Comparison of ENCODE assay signal across 36 cellular contexts in genomic region chr10:21076381-21076780, GRCh38.
"Had no signal": no experiment of that assay in that cellular context is flagged by ENCODE, and none has a peak within 500 bp of the region (broad histone marks: within the 10 kb centered on the region; RNA-seq: fewer than 3 reads in every experiment).

No MANE protein-coding gene starts in this region.

- H3K36me3 ChIP-seq: brain microvascular endothelial cell, colonic mucosa, esophagus squamous epithelium, heart left ventricle, WERI-Rb-1 had no signal

- H3K27ac ChIP-seq: brain microvascular endothelial cell, colonic mucosa, epithelial cell of prostate, esophagus squamous epithelium, WERI-Rb-1 had no signal

- H3K27ac Mint-ChIP-seq: activated B cell treated with CpG ODN at 0.5 μM for 24 hours; activated CD4-positive, alpha-beta memory T cell treated with anti-CD3 and anti-CD28 coated beads for 36 hours; activated CD8-positive, alpha-beta memory T cell treated with anti-CD3 and anti-CD28 coated beads, Interleukin-2, amount 10 ng/mL, durations not matched to agents 7 days and 5 days; activated CD8-positive, alpha-beta T cell treated with anti-CD3 and anti-CD28 coated beads, Interleukin-2, amount 10 ng/mL, durations not matched to agents 7 days and 5 days; activated naive CD4-positive, alpha-beta T cell treated with anti-CD3 and anti-CD28 coated beads for 36 hours; activated naive CD4-positive, alpha-beta T cell treated with anti-CD3 and anti-CD28 coated beads, Interleukin-2, amount 50 U/mL, for 24 hours; activated naive CD8-positive, alpha-beta T cell treated with anti-CD3 and anti-CD28 coated beads, Interleukin-2, amount 10 ng/mL, durations not matched to agents 7 days and 5 days; activated T-helper 1 cell treated with anti-CD3 and anti-CD28 coated beads, Interleukin-12 subunit alpha, Interleukin-12 subunit beta, Interleukin-2, Interleukin-4 antibody, amounts not matched to agents 30 ng/mL and 10 ng/mL and 1 ng/mL, durations not matched to agents 14 hours and 24 hours and 36 hours; activated T-helper 2 cell treated with anti-CD3 and anti-CD28 coated beads, Interferon-gamma antibody, Interleukin-2, Interleukin-4, amounts not matched to agents 10 μg/mL and 5 μg/mL and 100 μg/mL, durations not matched to agents 14 hours and 24 hours and 36 hours; T-helper 17 cell; T-helper 2 cell treated with Interferon-gamma antibody and Interleukin-4, amounts not matched to agents 5 μg/mL and 100 μg/mL, for 36 hours had no signal

- H3K4me3 ChIP-seq: colonic mucosa, esophagus squamous epithelium, heart left ventricle had no signal

- H3K9me3 ChIP-seq: colonic mucosa, esophagus squamous epithelium, heart left ventricle had no signal

- H3K9me3 Mint-ChIP-seq: activated B cell treated with CpG ODN at 0.5 μM for 24 hours; activated CD4-positive, alpha-beta memory T cell treated with anti-CD3 and anti-CD28 coated beads for 36 hours; activated naive CD4-positive, alpha-beta T cell treated with anti-CD3 and anti-CD28 coated beads for 36 hours; activated naive CD4-positive, alpha-beta T cell treated with anti-CD3 and anti-CD28 coated beads, Interleukin-2, amount 50 U/mL, for 24 hours; activated naive CD8-positive, alpha-beta T cell treated with anti-CD3 and anti-CD28 coated beads, Interleukin-2, amount 10 ng/mL, durations not matched to agents 7 days and 5 days; activated T-helper 1 cell treated with anti-CD3 and anti-CD28 coated beads, Interleukin-12 subunit alpha, Interleukin-12 subunit beta, Interleukin-2, Interleukin-4 antibody, amounts not matched to agents 30 ng/mL and 10 ng/mL and 1 ng/mL, durations not matched to agents 14 hours and 24 hours and 36 hours; activated T-helper 2 cell treated with anti-CD3 and anti-CD28 coated beads, Interferon-gamma antibody, Interleukin-2, Interleukin-4, amounts not matched to agents 10 μg/mL and 5 μg/mL and 100 μg/mL, durations not matched to agents 14 hours and 24 hours and 36 hours; T-helper 2 cell treated with Interferon-gamma antibody and Interleukin-4, amounts not matched to agents 5 μg/mL and 100 μg/mL, for 36 hours had no signal

- DNase-seq: activated B cell treated with CpG ODN at 0.5 μM for 24 hours; activated CD4-positive, alpha-beta memory T cell treated with anti-CD3 and anti-CD28 coated beads for 36 hours; activated CD4-positive, alpha-beta T cell treated with anti-CD3 and anti-CD28 coated beads for 48 hours; activated CD8-positive, alpha-beta memory T cell treated with anti-CD3 and anti-CD28 coated beads, Interleukin-2, amount 10 ng/mL, durations not matched to agents 7 days and 5 days; activated CD8-positive, alpha-beta memory T cell treated with anti-CD3 and anti-CD28 coated beads, Interleukin-2, amount 50 U/mL, for 4 hours; activated CD8-positive, alpha-beta T cell treated with anti-CD3 and anti-CD28 coated beads, Interleukin-2, amount 10 ng/mL, durations not matched to agents 7 days and 5 days; activated effector memory CD4-positive, alpha-beta T cell treated with anti-CD3 and anti-CD28 coated beads, Interleukin-2, amount 50 U/mL, for 16 hours; activated naive CD4-positive, alpha-beta T cell treated with anti-CD3 and anti-CD28 coated beads for 36 hours; activated naive CD8-positive, alpha-beta T cell treated with anti-CD3 and anti-CD28 coated beads, Interleukin-2, amount 10 ng/mL, durations not matched to agents 7 days and 5 days; activated T-cell treated with anti-CD3 and anti-CD28 coated beads, Interleukin-2, amount 50 U/mL, for 1 hour; activated T-cell treated with anti-CD3 and anti-CD28 coated beads, Interleukin-2, amount 50 U/mL, for 48 hours; amniotic stem cell; anterior cingulate cortex; brain microvascular endothelial cell; caudate nucleus; colonic mucosa; effector CD8-positive, alpha-beta T cell; esophagus squamous epithelium; foreskin fibroblast; glutamatergic neuron; heart left ventricle; SW 1271; T-helper 1 cell; T-helper 17 cell; T1000; WERI-Rb-1 had no signal

- H3K27me3 Mint-ChIP-seq: activated CD8-positive, alpha-beta memory T cell treated with anti-CD3 and anti-CD28 coated beads, Interleukin-2, amount 10 ng/mL, durations not matched to agents 7 days and 5 days had no signal

- H3K36me3 Mint-ChIP-seq: activated CD4-positive, alpha-beta memory T cell treated with anti-CD3 and anti-CD28 coated beads for 36 hours; activated CD8-positive, alpha-beta memory T cell treated with anti-CD3 and anti-CD28 coated beads, Interleukin-2, amount 10 ng/mL, durations not matched to agents 7 days and 5 days; activated naive CD4-positive, alpha-beta T cell treated with anti-CD3 and anti-CD28 coated beads, Interleukin-2, amount 50 U/mL, for 24 hours; activated naive CD8-positive, alpha-beta T cell treated with anti-CD3 and anti-CD28 coated beads, Interleukin-2, amount 10 ng/mL, durations not matched to agents 7 days and 5 days had no signal

- H3K4me3 Mint-ChIP-seq: activated B cell treated with CpG ODN at 0.5 μM for 24 hours; activated CD4-positive, alpha-beta memory T cell treated with anti-CD3 and anti-CD28 coated beads for 36 hours; activated CD8-positive, alpha-beta memory T cell treated with anti-CD3 and anti-CD28 coated beads, Interleukin-2, amount 10 ng/mL, durations not matched to agents 7 days and 5 days; activated CD8-positive, alpha-beta T cell treated with anti-CD3 and anti-CD28 coated beads, Interleukin-2, amount 10 ng/mL, durations not matched to agents 7 days and 5 days; activated naive CD4-positive, alpha-beta T cell treated with anti-CD3 and anti-CD28 coated beads for 36 hours; activated naive CD4-positive, alpha-beta T cell treated with anti-CD3 and anti-CD28 coated beads, Interleukin-2, amount 50 U/mL, for 24 hours; activated naive CD8-positive, alpha-beta T cell treated with anti-CD3 and anti-CD28 coated beads, Interleukin-2, amount 10 ng/mL, durations not matched to agents 7 days and 5 days; activated T-helper 1 cell treated with anti-CD3 and anti-CD28 coated beads, Interleukin-12 subunit alpha, Interleukin-12 subunit beta, Interleukin-2, Interleukin-4 antibody, amounts not matched to agents 30 ng/mL and 10 ng/mL and 1 ng/mL, durations not matched to agents 14 hours and 24 hours and 36 hours; T-helper 17 cell; T-helper 2 cell treated with Interferon-gamma antibody and Interleukin-4, amounts not matched to agents 5 μg/mL and 100 μg/mL, for 36 hours had no signal

- H3K4me1 ChIP-seq: colonic mucosa had no signal

- FAIRE-seq: astrocyte, bronchial epithelial cell, endometrium, endothelial cell of umbilical vein, frontal cortex had no signal

- H3K4me1 Mint-ChIP-seq: activated B cell treated with CpG ODN at 0.5 μM for 24 hours; activated CD8-positive, alpha-beta memory T cell treated with anti-CD3 and anti-CD28 coated beads, Interleukin-2, amount 10 ng/mL, durations not matched to agents 7 days and 5 days; activated naive CD4-positive, alpha-beta T cell treated with anti-CD3 and anti-CD28 coated beads, Interleukin-2, amount 50 U/mL, for 24 hours; activated naive CD8-positive, alpha-beta T cell treated with anti-CD3 and anti-CD28 coated beads, Interleukin-2, amount 10 ng/mL, durations not matched to agents 7 days and 5 days; T-helper 17 cell had no signal
